In the genomic region with DNA sequence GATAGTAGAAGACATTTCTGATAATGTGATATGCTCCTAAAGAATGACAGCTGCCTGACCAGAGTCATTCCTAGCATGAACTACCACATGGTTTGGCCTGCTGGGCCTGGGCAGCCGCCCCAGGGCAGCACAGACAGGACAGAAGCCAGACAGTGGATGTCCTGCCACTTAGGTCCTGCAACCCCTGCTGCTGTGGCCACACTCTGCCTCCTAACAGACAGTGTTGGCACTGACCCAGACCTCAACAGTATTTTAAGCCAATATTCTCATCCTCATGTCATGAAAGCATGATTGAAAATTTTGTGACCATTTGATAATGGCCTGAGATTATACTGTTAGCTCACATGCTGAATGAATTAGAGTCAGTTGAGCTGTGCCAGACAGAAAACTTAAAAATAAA, we compare ENCODE assay signal across 1 cellular context.
TF ChIP-seq lines count a peak whose summit lies in the region.

No MANE protein-coding gene starts in this region.

TF ChIP-seq in GM12891, 5 proteins besides CTCF, POLR2A, EP300 and RAD21:
- TF ChIP-seq PAX5 (IDR thresholded peaks at IDR 0.05; ENCODE audit: insufficient read depth, low read length, severe bottlenecking), result no peak
- TF ChIP-seq SPI1 (IDR thresholded peaks at IDR 0.05; ENCODE audit: low read depth, low read length), result no peak
- no peak for TF ChIP-seq POLR2AphosphoS5 (IDR thresholded peaks at IDR 0.05; ENCODE audit: low read depth, low read length)
- no peak for TF ChIP-seq POU2F2 (IDR thresholded peaks at IDR 0.05; ENCODE audit: low read depth, low read length)
- TF ChIP-seq TAF1 (IDR thresholded peaks at IDR 0.05; ENCODE audit: low read depth, low read length), result no peak
TF ChIP-seq in GM12891: peak in this region for 0.
